Comparison of ENCODE assay signal across 8 cellular contexts in the genomic region with DNA sequence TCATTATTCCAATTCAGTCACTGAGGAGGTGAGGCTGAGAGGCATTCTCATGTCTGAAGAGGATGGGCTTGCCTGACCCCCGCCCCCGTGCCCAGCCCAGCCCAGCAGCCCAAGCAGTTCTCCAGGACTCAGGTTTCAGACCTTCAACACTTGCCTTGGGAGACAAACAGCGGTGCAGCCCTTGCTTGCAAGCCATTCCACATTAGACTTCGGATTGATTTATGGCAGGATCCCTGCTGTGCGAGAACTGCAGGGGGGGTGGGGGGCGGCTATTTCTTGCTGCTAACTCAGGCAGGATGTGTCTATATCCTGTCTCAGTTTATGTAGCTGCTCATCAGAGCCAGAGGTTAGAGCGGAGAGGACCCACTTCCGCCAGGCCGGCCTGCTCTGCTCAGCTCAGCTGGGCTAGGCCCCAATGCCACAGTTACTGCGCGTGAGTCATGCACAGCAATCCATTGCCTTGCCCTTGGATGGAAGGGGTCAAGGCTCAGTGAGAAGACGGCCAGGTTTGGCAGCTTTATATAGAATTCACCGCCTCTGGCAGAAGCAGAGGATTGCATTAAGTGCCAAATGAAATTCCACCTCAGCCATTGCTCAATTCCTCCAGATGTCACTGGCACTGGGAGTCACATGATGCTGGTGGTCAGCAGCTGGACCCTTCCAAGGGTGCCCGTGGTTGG. TPM values are rescaled to one million over a fixed set of nuclear protein-coding genes. Genes with fewer than 3 reads are reported as not detected.
A peak's percentile ranks its signal among the peaks of the same experiment; 100 is the strongest.
DNase-seq lines count a peak whose midpoint lies in the region; ATAC-seq and TF ChIP-seq lines count a peak whose summit lies in the region.

No MANE protein-coding gene starts in this region.

- peaks cover 15% of the 10 kb centered on the region for H3F3A ChIP-seq in GM23338 (replicated peaks; ENCODE audit: low read depth)

- H2BK15ac ChIP-seq in mesenchymal stem cell (ENCODE audit: low read depth, poor library complexity, severe bottlenecking) = peak overlapping the region; percentile 39

- under 1% methylated on average over 14 of the region's 14 CpGs for WGBS in mesenchymal stem cell

- no peaks in the 10 kb centered on the region for H3K9me3 ChIP-seq in mesenchymal stem cell (ENCODE audit: control insufficient read depth, low read length)

- TF ChIP-seq CTCF in GM23338 (conservative IDR thresholded peaks at IDR 0.05; ENCODE audit: low read depth in 2 of 2) = no peak
- no peak for TF ChIP-seq CTCF in KMS-11 (conservative IDR thresholded peaks at IDR 0.05; ENCODE audit: low read depth, low read length)

- H3K27me3 Mint-ChIP-seq in GM23338 (ENCODE audit: insufficient read depth, low read depth, poor library complexity) = peaks cover 19% of the 10 kb centered on the region
- no peaks in the 10 kb centered on the region for H3K27me3 Mint-ChIP-seq in activated CD4-positive, alpha-beta T cell treated with anti-CD3 and anti-CD28 coated beads, Interleukin-2, amount 10 ng/mL, durations not matched to agents 24 days and 14 days

- H3K36me3 ChIP-seq in GM23338 (ENCODE audit: insufficient read depth) (no peaks in the 10 kb centered on the region), KMS-11 (ENCODE audit: insufficient read depth) (no peaks in the 10 kb centered on the region), mesenchymal stem cell (ENCODE audit: control insufficient read depth in 1 of 2, insufficient read depth in 2 of 2, low read depth in 1 of 2, low read length in 2 of 2) (peaks cover 0 to 18% of the 10 kb centered on the region in 2 experiments)

- DNase-seq in GDM1 (lab: John Stamatoyannopoulos, UW) = peak; percentile 94
- peak; percentile 81 for DNase-seq in GM23338 (ENCODE audit: low spot score)
- DNase-seq in activated CD4-positive, alpha-beta T cell treated with anti-CD3 and anti-CD28 coated beads, Interleukin-2, amount 10 ng/mL, durations not matched to agents 24 days and 14 days = peak; percentile 92
- peak; percentile 88 to 98 for DNase-seq in dermis microvascular lymphatic vessel endothelial cell (ENCODE audit: low read depth in 2 of 2)
- peak; percentile 99 for DNase-seq in mesenchymal stem cell
- DNase-seq in stimulated activated CD8-positive, alpha-beta memory T cell treated with anti-CD3 and anti-CD28 coated beads, Interleukin-4, amount 100 ng/mL, for 1 hour (ENCODE audit: low read depth in 2 of 2, low spot score in 1 of 2) = peak; percentile 44 to 49
- no peak for DNase-seq in NCI-H1092 (lab: John Stamatoyannopoulos, UW)

- no peaks in the 10 kb centered on the region; the same call in 2 of the 3 replicates for H3K9me3 Mint-ChIP-seq in GM23338
- H3K9me3 Mint-ChIP-seq in activated CD4-positive, alpha-beta T cell treated with anti-CD3 and anti-CD28 coated beads, Interleukin-2, amount 10 ng/mL, durations not matched to agents 24 days and 14 days = no peaks in the 10 kb centered on the region

- intact Hi-C loops in activated CD4-positive, alpha-beta T cell treated with anti-CD3 and anti-CD28 coated beads, Interleukin-2, amount 10 ng/mL, durations not matched to agents 24 days and 14 days (cut with micrococcal nuclease) = loop anchor here (1.0 to 10.0 kb wide), 9 partner anchors 9 to 1370 kb away; partner anchors contain the start of genes IWS1 and SAP130

- peak overlapping the region; percentile 85 for H4K91ac ChIP-seq in mesenchymal stem cell (ENCODE audit: low read length)

- peak; percentile 70 for ATAC-seq in GM23338

- H3K27ac ChIP-seq in GM23338 (ENCODE audit: low read depth) (0 out of 2 replicates have a peak overlapping the region, but pooled peaks have one; percentile 30), KMS-11 (no peak overlapping the region), mesenchymal stem cell (ENCODE audit: low read length, poor library complexity, severe bottlenecking) (peak overlapping the region; percentile 95)

- H2BK12ac ChIP-seq in mesenchymal stem cell (ENCODE audit: low read length in 2 of 2) = peak overlapping the region; percentile 57 to 92

- H3K36me3 Mint-ChIP-seq in GM23338 (ENCODE audit: low read depth) = peaks cover 4% of the 10 kb centered on the region; the same call in 1 of the 3 replicates
- H3K36me3 Mint-ChIP-seq in activated CD4-positive, alpha-beta T cell treated with anti-CD3 and anti-CD28 coated beads, Interleukin-2, amount 10 ng/mL, durations not matched to agents 24 days and 14 days (ENCODE audit: low read depth) = peaks cover 37% of the 10 kb centered on the region

- H3K27ac Mint-ChIP-seq in GM23338 = peak overlapping the region; percentile 78
- H3K27ac Mint-ChIP-seq in activated CD4-positive, alpha-beta T cell treated with anti-CD3 and anti-CD28 coated beads, Interleukin-2, amount 10 ng/mL, durations not matched to agents 24 days and 14 days = peak overlapping the region; percentile 98

- peak overlapping the region in 1 of 2 experiments; percentile 94 for H3K14ac ChIP-seq in mesenchymal stem cell (ENCODE audit: low read length in 2 of 2)

- H4K20me1 ChIP-seq in GM23338 (replicated peaks; ENCODE audit: insufficient read depth) = no peaks in the 10 kb centered on the region
- H4K20me1 ChIP-seq in KMS-11 (ENCODE audit: insufficient read depth) = no peaks in the 10 kb centered on the region

- H3K9me2 ChIP-seq in GM23338 (ENCODE audit: insufficient read depth) = no peaks in the 10 kb centered on the region

- peak overlapping the region; percentile 82 for H4K8ac ChIP-seq in mesenchymal stem cell (ENCODE audit: low read length)

- peak overlapping the region; percentile 80 for H3K4me3 Mint-ChIP-seq in GM23338
- peak overlapping the region; percentile 92 for H3K4me3 Mint-ChIP-seq in activated CD4-positive, alpha-beta T cell treated with anti-CD3 and anti-CD28 coated beads, Interleukin-2, amount 10 ng/mL, durations not matched to agents 24 days and 14 days

- H3K27me3 ChIP-seq in GM23338 (ENCODE audit: insufficient read depth) (peaks cover 7% of the 10 kb centered on the region; the same call in 1 of the 2 replicates), KMS-11 (ENCODE audit: insufficient read depth, low read depth) (no peaks in the 10 kb centered on the region), mesenchymal stem cell (ENCODE audit: control insufficient read depth in 1 of 2, insufficient read depth in 1 of 2, low read length in 2 of 2) (no peaks in the 10 kb centered on the region)

- peak overlapping the region; percentile 16 to 94 for H3K4ac ChIP-seq in mesenchymal stem cell (ENCODE audit: low read depth in 1 of 2, low read length in 2 of 2)

- no peaks in the 10 kb centered on the region for H3K79me1 ChIP-seq in mesenchymal stem cell (replicated peaks; ENCODE audit: low read length, poor library complexity, severe bottlenecking)

- no peak overlapping the region for H3K23ac ChIP-seq in mesenchymal stem cell (ENCODE audit: low read length in 2 of 2)

- peak overlapping the region; percentile 96 for H3K4me2 ChIP-seq in GM23338
- no peak overlapping the region for H3K4me2 ChIP-seq in KMS-11
- peak overlapping the region; percentile 63 for H3K4me2 ChIP-seq in mesenchymal stem cell (ENCODE audit: low read length, poor library complexity, severe bottlenecking)

- no peak overlapping the region; the same call in 1 of the 2 replicates for H2AFZ ChIP-seq in GM23338
- 0 out of 2 replicates have a peak overlapping the region, but pooled peaks have one; percentile 82 for H2AFZ ChIP-seq in KMS-11 (ENCODE audit: low read depth)
- no peak overlapping the region for H2AFZ ChIP-seq in mesenchymal stem cell (ENCODE audit: low read depth, low read length)

- H3K18ac ChIP-seq in mesenchymal stem cell (ENCODE audit: low read depth in 1 of 2, low read length in 2 of 2) = peak overlapping the region; percentile 68 to 92

- H3K9ac ChIP-seq in KMS-11 (no peak overlapping the region), mesenchymal stem cell (ENCODE audit: low read length) (peak overlapping the region; percentile 100)

- H3K4me1 Mint-ChIP-seq in GM23338 = peaks cover 38% of the 10 kb centered on the region
- peaks cover 55% of the 10 kb centered on the region for H3K4me1 Mint-ChIP-seq in activated CD4-positive, alpha-beta T cell treated with anti-CD3 and anti-CD28 coated beads, Interleukin-2, amount 10 ng/mL, durations not matched to agents 24 days and 14 days

- H2BK5ac ChIP-seq in mesenchymal stem cell (ENCODE audit: low read depth, low read length, poor library complexity, severe bottlenecking) = peak overlapping the region; percentile 97

- H3K79me2 ChIP-seq in GM23338 (replicated peaks; ENCODE audit: insufficient read depth) (peaks cover 21% of the 10 kb centered on the region), KMS-11 (ENCODE audit: insufficient read depth, low read depth) (no peaks in the 10 kb centered on the region)

- H3K4me3 ChIP-seq in GM23338 = peak overlapping the region; percentile 79
- no peak overlapping the region for H3K4me3 ChIP-seq in KMS-11 (IDR thresholded peaks at IDR 0.05; ENCODE audit: insufficient read depth, low read depth, low read length)
- H3K4me3 ChIP-seq in mesenchymal stem cell (ENCODE audit: insufficient read depth in 1 of 2, low read depth in 1 of 2, low read length in 2 of 2) = peak overlapping the region in 1 of 2 experiments; percentile 91

- peak overlapping the region; percentile 82 for H2AK5ac ChIP-seq in mesenchymal stem cell (ENCODE audit: low read length, severe bottlenecking)

- H3K4me1 ChIP-seq in GM23338 (ENCODE audit: insufficient read depth) (peaks cover 36% of the 10 kb centered on the region), KMS-11 (ENCODE audit: low read depth, poor library complexity, severe bottlenecking) (no peaks in the 10 kb centered on the region), mesenchymal stem cell (ENCODE audit: control insufficient read depth, insufficient read depth, low read depth, low read length) (peaks cover 35% of the 10 kb centered on the region)

- H2BK120ac ChIP-seq in mesenchymal stem cell (ENCODE audit: low read depth, low read length) = peak overlapping the region; percentile 74

RNA-seq across cellular contexts. Expression of gene GYPC, which starts 1.8 kb away (rescaled TPM):
- 13.4 and 19.6 TPM in 2 replicates for total RNA-seq in GM23338 (2014; rRNA removed; shearing (Covaris generic))
- polyA plus RNA-seq in GM23338 (2016; fragmentation: Nextera tagmentation; extraction: Ambion mirVana) = 29.7 and 31.2 TPM in 2 replicates
- total RNA-seq in activated CD4-positive, alpha-beta T cell treated with anti-CD3 and anti-CD28 coated beads, Interleukin-2, amount 10 ng/mL, durations not matched to agents 24 days and 14 days = 120 and 122 TPM in 2 replicates
- 377 and 661 TPM in 2 replicates for total RNA-seq in dermis microvascular lymphatic vessel endothelial cell
- 199 TPM for polyA plus RNA-seq in mesenchymal stem cell (2013, experiment 1 of 2)
- 195 TPM for polyA plus RNA-seq in mesenchymal stem cell (2013, experiment 2 of 2)
